8 cellular contexts compared by ENCODE assay signal in the genomic region with DNA sequence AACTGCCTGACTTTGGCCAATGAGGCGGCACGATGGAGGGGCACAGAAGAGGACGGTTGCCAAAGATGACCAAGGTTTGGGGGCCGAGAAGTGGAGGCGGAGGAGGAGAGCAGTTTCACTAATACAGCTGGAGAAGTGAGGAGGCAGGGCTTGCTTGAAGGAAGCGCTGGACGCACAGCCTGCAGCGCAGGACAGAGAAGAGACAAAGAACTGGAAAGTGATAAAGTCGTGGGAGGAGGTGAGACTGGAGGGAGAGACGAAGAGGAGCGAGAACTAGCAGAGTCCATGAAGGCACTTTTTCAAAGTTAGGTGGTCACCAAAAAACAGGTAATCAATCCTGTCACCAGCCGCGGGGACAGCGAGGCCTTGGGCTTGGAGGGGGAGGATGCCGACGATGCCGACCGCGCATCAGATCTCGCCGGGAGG. TPM values are rescaled to one million over a fixed set of nuclear protein-coding genes. Genes with fewer than 3 reads are reported as not detected.
DNase-seq lines count a peak whose midpoint lies in the region; ATAC-seq and TF ChIP-seq lines count a peak whose summit lies in the region.

No MANE protein-coding gene starts in this region.

- no peak for TF ChIP-seq CTCF in WI38 (IDR thresholded peaks at IDR 0.05; ENCODE audit: low read depth, low read length)
- no peak for TF ChIP-seq CTCF in left ventricle myocardium inferior (IDR thresholded peaks at IDR 0.05; ENCODE audit: borderline replicate concordance)

- ATAC-seq in HG02759 (IDR thresholded peaks at IDR 0.05; ENCODE audit: unreplicated experiment) = peak; percentile 6

- H3K4me1 ChIP-seq in left ventricle myocardium inferior = peaks cover 19% of the 10 kb centered on the region
- no peaks in the 10 kb centered on the region for H3K4me1 ChIP-seq in rectal smooth muscle tissue (ENCODE audit: control insufficient read depth, insufficient read depth, low read length)

- intact Hi-C loops in left ventricle myocardium inferior (cut with micrococcal nuclease) = no loop called here

- H3K36me3 ChIP-seq in left ventricle myocardium inferior = peaks cover 27% of the 10 kb centered on the region
- H3K36me3 ChIP-seq in rectal smooth muscle tissue (ENCODE audit: control insufficient read depth, insufficient read depth, low read length) = peaks cover 6% of the 10 kb centered on the region

- no peak overlapping the region for H3K9ac ChIP-seq in rectal smooth muscle tissue (ENCODE audit: low read length)

- H3K4me3 ChIP-seq in WI38 (ENCODE audit: low read depth, low read length) = peak overlapping the region; percentile 86
- H3K4me3 ChIP-seq in left ventricle myocardium inferior = peak overlapping the region; percentile 95
- H3K4me3 ChIP-seq in rectal smooth muscle tissue (ENCODE audit: low read length) = peak overlapping the region; percentile 88

- DNase-seq in DMS53 treated with DMSO at 0.1 percent for 48 hours (lab: John Stamatoyannopoulos, UW; ENCODE audit: unreplicated experiment) (peak; percentile 33), DMS53 (lab: John Stamatoyannopoulos, UW) (no peak), left ventricle myocardium inferior (no peak)
- DNase-seq in stimulated activated CD4-positive, alpha-beta T cell treated with anti-CD3 and anti-CD28 coated beads, Interleukin-4, amount 100 ng/mL, for 4 hours = no peak
- no peak for DNase-seq in stimulated activated naive CD4-positive, alpha-beta T cell (lab: John Stamatoyannopoulos, UW)

- no peaks in the 10 kb centered on the region for H3K9me3 ChIP-seq in left ventricle myocardium inferior (replicated peaks)

- H3K27ac ChIP-seq in left ventricle myocardium inferior (replicated peaks) (no peak overlapping the region), rectal smooth muscle tissue (ENCODE audit: low read depth, low read length) (no peak overlapping the region)

- H3K27me3 ChIP-seq in left ventricle myocardium inferior (ENCODE audit: low read depth) (no peaks in the 10 kb centered on the region), rectal smooth muscle tissue (ENCODE audit: control insufficient read depth, insufficient read depth, low read length) (no peaks in the 10 kb centered on the region)

RNA-seq across cellular contexts. Expression of a gene that starts 0.8 kb away (rescaled TPM):
- 2.6 TPM for total RNA-seq in left ventricle myocardium inferior

RNA-seq across cellular contexts. Expression of a gene that starts 18.8 kb away (rescaled TPM):
- total RNA-seq in left ventricle myocardium inferior = 108 TPM
